1 cellular context compared by ENCODE assay signal in genomic region chr3:30333143-30333542, GRCh38.
TF ChIP-seq lines count a peak whose summit lies in the region.

No MANE protein-coding gene starts in this region.

TF ChIP-seq in A549, 52 proteins besides CTCF, POLR2A, EP300 and RAD21 (continued from another document):
- no peak for TF ChIP-seq CHD2 (IDR thresholded peaks at IDR 0.05; ENCODE audit: low read length, partially characterized antibody)
- TF ChIP-seq KDM5A (IDR thresholded peaks at IDR 0.05) = no peak
- no peak for TF ChIP-seq NPAS2 (CRISPR knock-in tag; IDR thresholded peaks at IDR 0.05; ENCODE audit: borderline replicate concordance)
- TF ChIP-seq ELK1 (IDR thresholded peaks at IDR 0.05; ENCODE audit: low read depth, low read length) = no peak
- no peak for TF ChIP-seq ZNF302 (CRISPR knock-in tag; IDR thresholded peaks at IDR 0.05)
- no peak for TF ChIP-seq NFE2L2 (conservative IDR thresholded peaks at IDR 0.05; ENCODE audit: low read length)
- no peak for TF ChIP-seq HEYL (CRISPR knock-in tag; IDR thresholded peaks at IDR 0.05)
- no peak for TF ChIP-seq HDAC2 (IDR thresholded peaks at IDR 0.05)
- no peak for TF ChIP-seq GATA3 (IDR thresholded peaks at IDR 0.05; ENCODE audit: borderline replicate concordance)
